ENCODE assay signal across 11 cellular contexts in the genomic region with DNA sequence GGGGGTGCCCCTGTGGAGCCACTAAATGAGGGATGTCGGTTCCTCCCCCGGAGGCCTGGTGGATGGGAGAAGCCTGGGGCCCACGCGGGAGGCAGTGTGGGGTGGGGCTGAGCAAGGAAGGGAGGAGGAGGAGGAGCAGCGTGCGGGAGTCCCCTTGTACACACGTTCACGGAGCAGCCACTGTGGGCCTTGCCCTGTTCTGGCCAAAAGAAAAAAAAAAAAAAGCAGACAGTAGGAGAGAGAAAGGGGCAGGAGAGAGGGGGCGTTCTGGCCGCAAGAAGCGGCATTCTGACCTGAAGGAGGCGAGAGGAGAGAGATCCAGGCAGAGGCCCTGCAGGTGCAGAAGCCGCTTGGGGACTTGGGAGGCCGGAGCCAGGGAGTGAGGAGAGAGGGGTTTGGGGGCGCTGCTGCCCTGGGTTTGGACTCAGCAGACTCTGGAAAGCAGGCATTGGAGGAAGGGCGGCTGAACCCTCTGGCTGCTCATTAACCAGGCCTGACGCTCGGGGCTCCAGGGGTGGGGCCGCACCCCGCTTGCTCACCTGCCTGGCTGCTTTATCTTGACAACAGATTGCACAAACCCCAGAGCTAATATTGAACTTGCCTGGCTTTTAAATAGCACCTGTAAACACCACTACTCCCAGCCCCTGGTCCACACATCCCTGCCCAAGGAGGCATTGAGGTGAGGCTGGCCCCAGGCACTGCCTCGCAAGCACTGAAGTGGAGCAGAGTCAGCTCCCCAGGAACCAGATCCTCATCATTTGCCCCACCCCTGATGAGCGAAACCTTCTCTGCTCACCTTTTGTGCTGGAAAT.
DNase-seq lines count a peak whose midpoint lies in the region; ATAC-seq and TF ChIP-seq lines count a peak whose summit lies in the region.
"Had no signal": no experiment of that assay in that cellular context is flagged by ENCODE, and none has a peak within 500 bp of the region (broad histone marks: within the 10 kb centered on the region; RNA-seq: fewer than 3 reads in every experiment).

No MANE protein-coding gene starts in this region.

- H3K27ac ChIP-seq in HEK293 (ENCODE audit: extremely low read depth, low read depth, low read length) (no peak overlapping the region), right lobe of liver (peak overlapping the region in 2 of 3 donors; percentile 37 to 68)

- intact Hi-C loops in right lobe of liver (cut with DNase I) = loop anchor here (5.0 to 10.0 kb wide), 3 partner anchors 122 to 185 kb away; no protein-coding TSS in a partner anchor

- H3K4me3 ChIP-seq in HEK293 (ENCODE audit: low read depth, low read length) = no peak overlapping the region
- peak overlapping the region in 1 of 3 donors; percentile 13 for H3K4me3 ChIP-seq in right lobe of liver

- DNase-seq in CD1c-positive myeloid dendritic cell (ENCODE audit: extremely low spot score) (peak; percentile 21), right lobe of liver (peak; percentile 87 to 95 (median 94)), erythroblast (lab: John Stamatoyannopoulos, UW) (no peak)
- peak; percentile 0 for DNase-seq in activated naive CD8-positive, alpha-beta T cell treated with anti-CD3 and anti-CD28 coated beads, Interleukin-2, amount 50 U/mL, for 24 hours
- DNase-seq: NCI-H446 treated with DMSO at 0.1 percent for 48 hours had no signal

- H3K27ac Mint-ChIP-seq in activated naive CD8-positive, alpha-beta T cell treated with anti-CD3 and anti-CD28 coated beads, Interleukin-2, amount 50 U/mL, for 24 hours = no peak overlapping the region
- H3K27ac Mint-ChIP-seq: stimulated activated effector memory CD8-positive, alpha-beta T cell treated with anti-CD3 and anti-CD28 coated beads, Interleukin-12 subunit alpha, Interleukin-12 subunit beta, amount 100 ng/mL, for 72 hours had no signal

- no peaks in the 10 kb centered on the region for H3K9me3 Mint-ChIP-seq in activated naive CD8-positive, alpha-beta T cell treated with anti-CD3 and anti-CD28 coated beads, Interleukin-2, amount 50 U/mL, for 24 hours
- H3K9me3 Mint-ChIP-seq: central memory CD8-positive, alpha-beta T cell; stimulated activated effector memory CD8-positive, alpha-beta T cell treated with anti-CD3 and anti-CD28 coated beads, Interleukin-12 subunit alpha, Interleukin-12 subunit beta, amount 100 ng/mL, for 72 hours had no signal

- 32% methylated on average over 16 of the region's 22 CpGs for whole genome bisulfite sequencing in right lobe of liver (ENCODE audit: insufficient coverage, low coverage, low lambda C conversion rate, missing lambda C conversion rate)

- no peaks in the 10 kb centered on the region for H3K27me3 ChIP-seq in right lobe of liver

- H3K9me3 ChIP-seq in HEK293 (ENCODE audit: control insufficient read depth, insufficient read depth, low read depth, low read length) (no peaks in the 10 kb centered on the region), right lobe of liver (no peaks in the 10 kb centered on the region)

- H3K36me3 ChIP-seq in HEK293 (ENCODE audit: control insufficient read depth in 2 of 2, insufficient read depth in 1 of 2, low read length in 2 of 2) = no peaks in the 10 kb centered on the region
- H3K36me3 ChIP-seq in right lobe of liver = no peaks in the 10 kb centered on the region

- H3K4me1 ChIP-seq in HEK293 (ENCODE audit: control insufficient read depth, insufficient read depth, low read length) (no peaks in the 10 kb centered on the region; the same call in 1 of the 2 replicates), right lobe of liver (peaks cover 0 to 21% (median 8%) of the 10 kb centered on the region in 4 donors)

- peaks cover 2% of the 10 kb centered on the region for H3K4me1 Mint-ChIP-seq in activated naive CD8-positive, alpha-beta T cell treated with anti-CD3 and anti-CD28 coated beads, Interleukin-2, amount 50 U/mL, for 24 hours

- POLR2A ChIA-PET in HEK293 (lab: Yijun Ruan, JAX) = no interaction called here

- TF ChIP-seq POLR2A in right lobe of liver (IDR thresholded peaks at IDR 0.05) = no peak
- TF ChIP-seq POLR2A in erythroblast (IDR thresholded peaks at IDR 0.05; ENCODE audit: low read length) = no peak

- no peaks in the 10 kb centered on the region for H3K36me3 Mint-ChIP-seq in activated naive CD8-positive, alpha-beta T cell treated with anti-CD3 and anti-CD28 coated beads, Interleukin-2, amount 50 U/mL, for 24 hours (ENCODE audit: low read depth)
- H3K36me3 Mint-ChIP-seq: stimulated activated effector memory CD8-positive, alpha-beta T cell treated with anti-CD3 and anti-CD28 coated beads, Interleukin-12 subunit alpha, Interleukin-12 subunit beta, amount 100 ng/mL, for 72 hours had no signal

- no peak for ATAC-seq in activated naive CD8-positive, alpha-beta T cell treated with anti-CD3 and anti-CD28 coated beads, Interleukin-2, amount 50 U/mL, for 24 hours
- peak; percentile 92 to 95 (median 94) for ATAC-seq in right lobe of liver
- ATAC-seq in HG03520 (IDR thresholded peaks at IDR 0.05; ENCODE audit: unreplicated experiment) = no peak
- ATAC-seq in GM18511 (IDR thresholded peaks at IDR 0.05; ENCODE audit: unreplicated experiment) = no peak
- no peak for ATAC-seq in GM21786 (IDR thresholded peaks at IDR 0.05; ENCODE audit: unreplicated experiment)
- ATAC-seq: stimulated activated effector memory CD8-positive, alpha-beta T cell treated with anti-CD3 and anti-CD28 coated beads, Interleukin-12 subunit alpha, Interleukin-12 subunit beta, amount 100 ng/mL, for 72 hours had no signal

- H3K27me3 Mint-ChIP-seq in activated naive CD8-positive, alpha-beta T cell treated with anti-CD3 and anti-CD28 coated beads, Interleukin-2, amount 50 U/mL, for 24 hours = peaks cover 11% of the 10 kb centered on the region

- CTCF ChIA-PET in HEK293 (lab: Yijun Ruan, JAX) = interaction anchor here (0.5 to 3.2 kb wide), 9 partner anchors 14 to 308 kb away, joined by 3 to 11 read pairs (median 4); no protein-coding TSS in a partner anchor

- no peak for TF ChIP-seq CTCF in HEK293 (tag by site-specific recombination; IDR thresholded peaks at IDR 0.05)
- TF ChIP-seq CTCF in right lobe of liver (IDR thresholded peaks at IDR 0.05) = peak in 2 of 4 donors; percentile 34 to 45

- no peak overlapping the region for H3K4me3 Mint-ChIP-seq in activated naive CD8-positive, alpha-beta T cell treated with anti-CD3 and anti-CD28 coated beads, Interleukin-2, amount 50 U/mL, for 24 hours
- H3K4me3 Mint-ChIP-seq: central memory CD8-positive, alpha-beta T cell; stimulated activated effector memory CD8-positive, alpha-beta T cell treated with anti-CD3 and anti-CD28 coated beads, Interleukin-12 subunit alpha, Interleukin-12 subunit beta, amount 100 ng/mL, for 72 hours had no signal

TF ChIP-seq in HEK293, 187 proteins besides CTCF, POLR2A, EP300 and RAD21 (continues in another document):
- TF ChIP-seq ZNF677 (tag by site-specific recombination; IDR thresholded peaks at IDR 0.05) = no peak
- 0 out of 2 replicates have a peak, but pooled peaks have one; percentile 17 for TF ChIP-seq PATZ1 (tag by site-specific recombination; IDR thresholded peaks at IDR 0.05)
- no peak for TF ChIP-seq ZNF701 (tag by site-specific recombination; IDR thresholded peaks at IDR 0.05)
- TF ChIP-seq GLIS1 (tag by site-specific recombination; IDR thresholded peaks at IDR 0.05) = peak; percentile 44; the same call in 1 of the 2 replicates
- no peak for TF ChIP-seq ZBTB1 (tag by site-specific recombination; IDR thresholded peaks at IDR 0.05)
- no peak for TF ChIP-seq ZSCAN5A (tag by site-specific recombination; IDR thresholded peaks at IDR 0.05)
- TF ChIP-seq ZNF626 (tag by site-specific recombination; IDR thresholded peaks at IDR 0.05) = no peak
- no peak for TF ChIP-seq ZNF169 (tag by site-specific recombination; IDR thresholded peaks at IDR 0.05)
- TF ChIP-seq ZBTB48 (tag by site-specific recombination; IDR thresholded peaks at IDR 0.05) = no peak
- TF ChIP-seq ZNF548 (tag by site-specific recombination; IDR thresholded peaks at IDR 0.05) = no peak
- no peak for TF ChIP-seq RBAK (tag by site-specific recombination; IDR thresholded peaks at IDR 0.05)
- no peak for TF ChIP-seq ZNF433 (tag by site-specific recombination; IDR thresholded peaks at IDR 0.05; ENCODE audit: low read depth)
- no peak for TF ChIP-seq ZNF473 (tag by site-specific recombination; IDR thresholded peaks at IDR 0.05)
- TF ChIP-seq YY2 (tag by site-specific recombination; IDR thresholded peaks at IDR 0.05) = no peak
- peak; percentile 78 for TF ChIP-seq ZFHX2 (tag by site-specific recombination; conservative IDR thresholded peaks at IDR 0.05)

Comparison
In these comparisons a context has a peak if more than half of its experiments do, and no peak if none do; other contexts are left out.
1. DNase-seq: peak in CD1c-positive myeloid dendritic cell (single experiment), activated naive CD8-positive, alpha-beta T cell treated with anti-CD3 and anti-CD28 coated beads, Interleukin-2, amount 50 U/mL, for 24 hours (single experiment) and right lobe of liver (3 of 3); none in erythroblast (0 of 2).
2. ATAC-seq: peak in right lobe of liver (4 of 4); none in activated naive CD8-positive, alpha-beta T cell treated with anti-CD3 and anti-CD28 coated beads, Interleukin-2, amount 50 U/mL, for 24 hours (single experiment), HG03520 (single experiment), GM18511 (single experiment) and GM21786 (single experiment).